ENCODE assay signal across 14 cellular contexts in genomic region chr18:76968073-76968472, GRCh38.
"Had no signal": no experiment of that assay in that cellular context is flagged by ENCODE, and none has a peak within 500 bp of the region (broad histone marks: within the 10 kb centered on the region; RNA-seq: fewer than 3 reads in every experiment).

No MANE protein-coding gene starts in this region.

- H3K9me3 Mint-ChIP-seq: activated naive CD4-positive, alpha-beta T cell treated with anti-CD3 and anti-CD28 coated beads, Interleukin-2, amount 10 ng/mL, durations not matched to agents 7 days and 5 days; activated T-helper 2 cell treated with anti-CD3 and anti-CD28 coated beads, Interferon-gamma antibody, Interleukin-2, Interleukin-4, amounts not matched to agents 10 μg/mL and 5 μg/mL and 100 μg/mL, durations not matched to agents 14 hours and 24 hours and 36 hours; dendritic cell treated with granulocyte-macrophage colony-stimulating factor and Interleukin-4, amounts not matched to agents 40 ng/mL and 50 ng/mL, for 4 days; natural killer cell treated with Interleukin-12 subunit alpha and Interleukin-12 subunit beta and Interleukin-15 and Interleukin-18, amount 100 ng/mL, for 72 hours had no signal

- H3K27me3 ChIP-seq: ascending aorta, breast epithelium, transverse colon had no signal

- H3K27ac Mint-ChIP-seq: activated naive CD4-positive, alpha-beta T cell treated with anti-CD3 and anti-CD28 coated beads, Interleukin-2, amount 10 ng/mL, durations not matched to agents 7 days and 5 days; activated T-helper 2 cell treated with anti-CD3 and anti-CD28 coated beads, Interferon-gamma antibody, Interleukin-2, Interleukin-4, amounts not matched to agents 10 μg/mL and 5 μg/mL and 100 μg/mL, durations not matched to agents 14 hours and 24 hours and 36 hours; dendritic cell treated with granulocyte-macrophage colony-stimulating factor and Interleukin-4, amounts not matched to agents 40 ng/mL and 50 ng/mL, for 4 days; natural killer cell treated with Interleukin-12 subunit alpha and Interleukin-12 subunit beta and Interleukin-15 and Interleukin-18, amount 100 ng/mL, for 72 hours had no signal

- H3K4me3 Mint-ChIP-seq: activated naive CD4-positive, alpha-beta T cell treated with anti-CD3 and anti-CD28 coated beads, Interleukin-2, amount 10 ng/mL, durations not matched to agents 7 days and 5 days; dendritic cell treated with granulocyte-macrophage colony-stimulating factor and Interleukin-4, amounts not matched to agents 40 ng/mL and 50 ng/mL, for 4 days; natural killer cell treated with Interleukin-12 subunit alpha and Interleukin-12 subunit beta and Interleukin-15 and Interleukin-18, amount 100 ng/mL, for 72 hours had no signal

- H3K36me3 ChIP-seq: breast epithelium had no signal

- DNase-seq: activated CD4-positive, CD25-positive, alpha-beta regulatory T cell treated with anti-CD3 and anti-CD28 coated beads, Interleukin-2, amount 50 U/mL, for 72 hours; activated naive CD4-positive, alpha-beta T cell treated with anti-CD3 and anti-CD28 coated beads, Interleukin-2, amount 10 ng/mL, durations not matched to agents 7 days and 5 days; cerebellar nuclear complex; effector memory CD4-positive, alpha-beta T cell; nucleus accumbens; stimulated activated CD4-positive, alpha-beta T cell treated with anti-CD3 and anti-CD28 coated beads, Interleukin-4, amount 100 ng/mL, for 1 hour; stimulated activated naive CD4-positive, alpha-beta T cell; transverse colon had no signal

- H3K4me1 ChIP-seq: ascending aorta, breast epithelium had no signal

- H3K27me3 Mint-ChIP-seq: activated naive CD4-positive, alpha-beta T cell treated with anti-CD3 and anti-CD28 coated beads, Interleukin-2, amount 10 ng/mL, durations not matched to agents 7 days and 5 days; dendritic cell treated with granulocyte-macrophage colony-stimulating factor and Interleukin-4, amounts not matched to agents 40 ng/mL and 50 ng/mL, for 4 days; natural killer cell treated with Interleukin-12 subunit alpha and Interleukin-12 subunit beta and Interleukin-15 and Interleukin-18, amount 100 ng/mL, for 72 hours had no signal

- H3K4me3 ChIP-seq: ascending aorta, breast epithelium, transverse colon had no signal

- H3K9me3 ChIP-seq: ascending aorta, breast epithelium, transverse colon had no signal

- H3K27ac ChIP-seq: ascending aorta, breast epithelium, epithelial cell of prostate, transverse colon had no signal

- ATAC-seq: natural killer cell treated with Interleukin-12 subunit alpha and Interleukin-12 subunit beta and Interleukin-15 and Interleukin-18, amount 100 ng/mL, for 72 hours had no signal
